In the genomic region with DNA sequence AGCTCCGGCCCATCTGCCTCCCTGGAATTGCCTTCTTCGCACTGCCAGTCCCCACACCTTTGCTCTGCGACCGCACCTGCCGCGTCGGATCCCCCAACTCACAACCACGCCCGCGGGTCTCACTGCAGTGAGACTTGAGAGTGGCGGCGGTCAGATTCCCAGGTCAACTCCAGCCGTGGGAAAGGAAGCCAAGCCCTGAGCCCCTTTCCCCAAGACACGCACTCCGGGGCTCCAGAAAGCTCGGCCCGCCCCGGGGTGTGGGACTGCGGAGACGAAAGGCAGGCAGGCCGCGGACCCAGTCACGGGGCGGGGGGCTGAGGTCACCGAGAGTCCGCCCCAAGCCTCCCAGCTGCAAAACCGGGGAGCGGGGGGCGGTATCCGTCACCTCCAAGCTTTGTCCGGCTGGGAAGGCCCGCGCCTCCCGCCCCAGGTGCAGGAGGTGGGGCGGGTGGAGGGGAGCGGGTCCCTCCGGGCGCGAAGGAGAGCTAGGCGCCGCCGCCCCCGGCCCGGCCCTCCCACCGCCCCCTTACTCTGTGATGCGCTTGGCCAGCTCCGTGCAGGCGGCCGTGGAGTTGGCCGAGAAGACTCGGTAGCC, we compare ENCODE assay signal across 9 cellular contexts. TPM values are rescaled to one million over a fixed set of nuclear protein-coding genes. Genes with fewer than 3 reads are reported as not detected.
A peak's percentile ranks its signal among the peaks of the same experiment; 100 is the strongest.
DNase-seq lines count a peak whose midpoint lies in the region; ATAC-seq, FAIRE-seq and TF ChIP-seq lines count a peak whose summit lies in the region.
"Had no signal": no experiment of that assay in that cellular context is flagged by ENCODE, and none has a peak within 500 bp of the region (broad histone marks: within the 10 kb centered on the region; RNA-seq: fewer than 3 reads in every experiment).

No MANE protein-coding gene starts in this region.

- dilution Hi-C loops in keratinocyte (cut with MboI; ENCODE audit: extremely low pct_ligation_motif_present, low sequenced_read_pairs), result no loop called here

- ATAC-seq in body of pancreas, result peak; percentile 22

- H2AFZ ChIP-seq in keratinocyte (ENCODE audit: control insufficient read depth, low read length), result peak overlapping the region; percentile 98

- TF ChIP-seq POLR2A in body of pancreas (IDR thresholded peaks at IDR 0.05), result no peak

- H3K27me3 ChIP-seq in HAP-1 (ENCODE audit: low read depth) (no peaks in the 10 kb centered on the region), body of pancreas (no peaks in the 10 kb centered on the region), keratinocyte (ENCODE audit: control insufficient read depth, extremely low read depth, insufficient read depth, low read length) (no peaks in the 10 kb centered on the region)

- peaks cover 23% of the 10 kb centered on the region for H3K79me2 ChIP-seq in keratinocyte (ENCODE audit: control insufficient read depth, insufficient read depth, low read length)

- H3K27ac ChIP-seq in body of pancreas (peak overlapping the region; percentile 53 to 94 (median 88)), keratinocyte (ENCODE audit: control insufficient read depth, insufficient read depth, low read length) (peak overlapping the region; percentile 97)

- peak overlapping the region; percentile 94 for H3K9ac ChIP-seq in keratinocyte (ENCODE audit: control insufficient read depth, extremely low read depth, insufficient read depth, low read length)

- H3K4me3 ChIP-seq in HAP-1 (peak overlapping the region; percentile 91), body of pancreas (peak overlapping the region; percentile 95 to 99), keratinocyte (ENCODE audit: control insufficient read depth in 2 of 3, extremely low read depth in 1 of 3, insufficient read depth in 2 of 3, low read depth in 1 of 3, low read length in 3 of 3) (peak overlapping the region; percentile 57 to 90 (median 79))

- no peaks in the 10 kb centered on the region for H3K9me3 ChIP-seq in HAP-1
- H3K9me3 ChIP-seq in body of pancreas, result no peaks in the 10 kb centered on the region
- H3K9me3 ChIP-seq in keratinocyte (ENCODE audit: control insufficient read depth, low read depth, low read length), result no peaks in the 10 kb centered on the region

- H3K36me3 ChIP-seq in HAP-1 (replicated peaks) (no peaks in the 10 kb centered on the region; the same call in 1 of the 2 replicates), body of pancreas (replicated peaks in 1 of 2; ENCODE audit: insufficient read depth in 1 of 2, low read depth in 2 of 2) (no peaks in the 10 kb centered on the region), keratinocyte (ENCODE audit: control insufficient read depth in 2 of 2, extremely low read depth in 1 of 2, insufficient read depth in 2 of 2, low read length in 2 of 2) (no peaks in the 10 kb centered on the region)

- FAIRE-seq in keratinocyte (lab: Jason Lieb, UNC), result no peak
- FAIRE-seq: endometrium had no signal

- in situ Hi-C loops in HAP-1 (cut with MboI; ENCODE audit: low sequenced_read_pairs), result no loop called here

- DNase-seq in NCI-H1092 treated with DMSO at 0.1 percent for 48 hours (lab: John Stamatoyannopoulos, UW) (peak; percentile 23), NCI-H1092 (lab: John Stamatoyannopoulos, UW) (no peak), HAP-1 (ENCODE audit: low spot score in 2 of 2) (peak in 1 of 2 experiments; percentile 30), NCI-H69 (lab: John Stamatoyannopoulos, UW) (peak; percentile 64), body of pancreas (peak; percentile 36 to 53 (median 42)), keratinocyte (ENCODE audit: low read depth, low spot score) (no peak), SW 1271 (lab: John Stamatoyannopoulos, UW) (no peak)
- peak; percentile 7 for DNase-seq in stimulated activated CD4-positive, alpha-beta T cell treated with anti-CD3 and anti-CD28 coated beads, Interleukin-4, amount 100 ng/mL, for 24 hours

- intact Hi-C loops in body of pancreas (cut with DNase I), result no loop called here

- peaks cover 10% of the 10 kb centered on the region for H3K4me1 ChIP-seq in HAP-1
- peaks cover 19% of the 10 kb centered on the region for H3K4me1 ChIP-seq in body of pancreas
- H3K4me1 ChIP-seq in keratinocyte (ENCODE audit: control insufficient read depth, extremely low read depth, insufficient read depth, low read length), result peaks cover 16% of the 10 kb centered on the region

- no peak for TF ChIP-seq CTCF in body of pancreas (IDR thresholded peaks at IDR 0.05)
- no peak for TF ChIP-seq CTCF in keratinocyte (optimal IDR thresholded peaks at IDR 0.05 in 1 of 3, IDR thresholded peaks at IDR 0.05 in 1 of 3, conservative IDR thresholded peaks at IDR 0.05 in 1 of 3; ENCODE audit: extremely low read depth in 1 of 3, insufficient read depth in 2 of 3, low read length in 3 of 3)

- no peaks in the 10 kb centered on the region for H4K20me1 ChIP-seq in keratinocyte (ENCODE audit: control insufficient read depth, extremely low read depth, insufficient read depth, low read length)

- no peaks in the 10 kb centered on the region for H3K9me1 ChIP-seq in keratinocyte (ENCODE audit: control insufficient read depth, extremely low read depth, insufficient read depth, low read length)

- peak overlapping the region; percentile 94 for H3K4me2 ChIP-seq in keratinocyte (ENCODE audit: control insufficient read depth, extremely low read depth, insufficient read depth, low read depth, low read length)

- 0 to 5% methylated on average over 4 to 40 of the region's 51 CpGs for WGBS in body of pancreas, 2 donors

RNA-seq across cellular contexts. Expression of a gene that starts 0.6 kb away (rescaled TPM):
- total RNA-seq in body of pancreas, result 10 to 100 TPM; 34.8 to 55.7 TPM
- 41.7 to 76.4 TPM (median 51.4 TPM) in 3 replicates for polyA plus RNA-seq in keratinocyte
- polyA plus RNA-seq in keratinocyte (2011; ENCODE audit: low read depth), result 10.8 TPM
- polyA plus RNA-seq in keratinocyte (2011; cell fraction: cytosol; rRNA removed), result 44.7 and 45.1 TPM in 2 replicates
- polyA plus RNA-seq in keratinocyte (2011; cell fraction: nucleus; rRNA removed), result 82.7 and 84.6 TPM in 2 replicates
- polyA plus RNA-seq in keratinocyte (2012; ENCODE audit: low replicate concordance), result 29.8 and 39.2 TPM in 2 replicates
- polyA minus RNA-seq in keratinocyte, result 26.4 to 62.1 TPM (median 61.3 TPM) in 3 replicates
- 37.6 TPM for polyA minus RNA-seq in keratinocyte (2011; cell fraction: cytosol; rRNA and poly(A)+ RNA removed)
- 30.5 and 58.3 TPM in 2 replicates for polyA minus RNA-seq in keratinocyte (2011; cell fraction: nucleus; rRNA and poly(A)+ RNA removed)

RNA-seq across cellular contexts. Expression of a gene that starts 31.3 kb away (rescaled TPM):
- total RNA-seq in body of pancreas, result 10 to 100 TPM; 12.2 to 46.5 TPM
- 50.2 to 113 TPM (median 84.7 TPM) in 3 replicates for polyA plus RNA-seq in keratinocyte
- polyA plus RNA-seq in keratinocyte (2011; ENCODE audit: low read depth), result 4.9 TPM
- 41.7 and 116 TPM in 2 replicates for polyA plus RNA-seq in keratinocyte (2011; cell fraction: cytosol; rRNA removed)
- polyA plus RNA-seq in keratinocyte (2011; cell fraction: nucleus; rRNA removed), result 179 and 247 TPM in 2 replicates
- 23.9 and 135 TPM in 2 replicates for polyA plus RNA-seq in keratinocyte (2012; ENCODE audit: low replicate concordance)
- polyA minus RNA-seq in keratinocyte, result 27.7 to 97.1 TPM (median 35.6 TPM) in 3 replicates
- polyA minus RNA-seq in keratinocyte (2011; cell fraction: cytosol; rRNA and poly(A)+ RNA removed), result 66.0 TPM
- 47.3 and 50.2 TPM in 2 replicates for polyA minus RNA-seq in keratinocyte (2011; cell fraction: nucleus; rRNA and poly(A)+ RNA removed)

RNA-seq across cellular contexts. Expression of a gene that starts 45.0 kb away (rescaled TPM):
- 1 to 10 TPM in 1 of 2 donors, under 1 TPM in 1; 0.66 to 1.6 TPM for total RNA-seq in body of pancreas
- polyA plus RNA-seq in keratinocyte, result 1.1 to 4.8 TPM (median 1.6 TPM) in 3 replicates
- polyA plus RNA-seq in keratinocyte (2011; ENCODE audit: low read depth), result 2.3 TPM
- polyA plus RNA-seq in keratinocyte (2011; cell fraction: cytosol; rRNA removed), result 0.62 and 1.3 TPM in 2 replicates
- 11.1 and 14.7 TPM in 2 replicates for polyA plus RNA-seq in keratinocyte (2011; cell fraction: nucleus; rRNA removed)
- 1.3 and 2.2 TPM in 2 replicates for polyA plus RNA-seq in keratinocyte (2012; ENCODE audit: low replicate concordance)
- polyA minus RNA-seq in keratinocyte, result 1.7 to 11.3 TPM (median 9.9 TPM) in 3 replicates
- polyA minus RNA-seq in keratinocyte (2011; cell fraction: cytosol; rRNA and poly(A)+ RNA removed), result 2.1 TPM
- polyA minus RNA-seq in keratinocyte (2011; cell fraction: nucleus; rRNA and poly(A)+ RNA removed), result 5.6 and 9.3 TPM in 2 replicates

Comparison
In these comparisons a context has a peak if more than half of its experiments do, and no peak if none do; other contexts are left out.
1. DNase-seq: peak in NCI-H1092 treated with DMSO at 0.1 percent for 48 hours (single experiment), NCI-H69 (single experiment), body of pancreas (4 of 4) and stimulated activated CD4-positive, alpha-beta T cell treated with anti-CD3 and anti-CD28 coated beads, Interleukin-4, amount 100 ng/mL, for 24 hours (single experiment); none in NCI-H1092 (single experiment), keratinocyte (single experiment) and SW 1271 (0 of 2).
2. Peak in every context shown above with its lines, with median percentiles within 50 percentile points of each other: H3K4me3 ChIP-seq.